ENCODE assay signal across 1 cellular context in genomic region chr11:114820621-114821020, GRCh38.
TF ChIP-seq lines count a peak whose summit lies in the region.

No MANE protein-coding gene starts in this region.

TF ChIP-seq in H1, 55 proteins besides CTCF, POLR2A, EP300 and RAD21 (continued from another document):
- TF ChIP-seq GTF2F1 (IDR thresholded peaks at IDR 0.05; ENCODE audit: borderline replicate concordance, low read depth, low read length) (no peak), ZNF274 (IDR thresholded peaks at IDR 0.05; ENCODE audit: borderline replicate concordance, extremely low read depth, low read length) (no peak), TCF12 (IDR thresholded peaks at IDR 0.05; ENCODE audit: low read depth, low read length) (no peak), KDM5A (IDR thresholded peaks at IDR 0.05; ENCODE audit: low read length) (no peak), SUZ12 (IDR thresholded peaks at IDR 0.05; ENCODE audit: low read length) (no peak), TBP (IDR thresholded peaks at IDR 0.05; ENCODE audit: low read depth, low read length) (no peak), JUND (IDR thresholded peaks at IDR 0.05; ENCODE audit: low read length) (no peak), TAF7 (optimal IDR thresholded peaks at IDR 0.05; ENCODE audit: borderline replicate concordance, low read depth, low read length) (no peak), CREB1 (IDR thresholded peaks at IDR 0.05) (no peak), SP2 (IDR thresholded peaks at IDR 0.05; ENCODE audit: low read length) (no peak), SAP30 (IDR thresholded peaks at IDR 0.05; ENCODE audit: insufficient read depth, insufficient replicate concordance, low read length) (no peak), FOSL1 (IDR thresholded peaks at IDR 0.05; ENCODE audit: insufficient read depth, low read depth, low read length) (no peak), EZH2 (IDR thresholded peaks at IDR 0.05; ENCODE audit: low read depth, low read length, severe bottlenecking) (no peak), POU5F1 (IDR thresholded peaks at IDR 0.05; ENCODE audit: low read depth, low read length) (no peak), GABPA (IDR thresholded peaks at IDR 0.05; ENCODE audit: borderline replicate concordance, insufficient read depth, low read length) (no peak), SIX5 (IDR thresholded peaks at IDR 0.05; ENCODE audit: low read depth, low read length) (no peak), RNF2 (IDR thresholded peaks at IDR 0.05; ENCODE audit: borderline replicate concordance, low read depth, low read length, missing control alignments, poor library complexity, severe bottlenecking) (no peak), SIRT6 (IDR thresholded peaks at IDR 0.05; ENCODE audit: low read length) (no peak), CEBPB (IDR thresholded peaks at IDR 0.05; ENCODE audit: low read depth, low read length) (no peak)
